Comparison of ENCODE assay signal across 9 cellular contexts in genomic region chr12:130879781-130880389, GRCh38. TPM values are rescaled to one million over a fixed set of nuclear protein-coding genes. Genes with fewer than 3 reads are reported as not detected.
DNase-seq lines count a peak whose midpoint lies in the region; ATAC-seq and TF ChIP-seq lines count a peak whose summit lies in the region.
"Had no signal": no experiment of that assay in that cellular context is flagged by ENCODE, and none has a peak within 500 bp of the region (broad histone marks: within the 10 kb centered on the region; RNA-seq: fewer than 3 reads in every experiment).

No MANE protein-coding gene starts in this region.

- peaks cover 22 to 28% of the 10 kb centered on the region in 2 donors for H3K36me3 ChIP-seq in thyroid gland

- H3K4me1 ChIP-seq in thyroid gland: no peaks in the 10 kb centered on the region

- H3K9me3 Mint-ChIP-seq in effector memory CD8-positive, alpha-beta T cell: no peaks in the 10 kb centered on the region
- no peaks in the 10 kb centered on the region for H3K9me3 Mint-ChIP-seq in stimulated activated naive B cell treated with anti-CD40 and anti-IgM and Interleukin-4, amounts not matched to agents 10 μg/mL and 1 μg/mL and 100 μg/mL, for 72 hours

- ATAC-seq in HG03280 (IDR thresholded peaks at IDR 0.05; ENCODE audit: unreplicated experiment): peak; percentile 4
- peak; percentile 59 for ATAC-seq in effector memory CD8-positive, alpha-beta T cell (replicated peaks)
- peak; percentile 15 to 24 for ATAC-seq in stimulated activated naive B cell treated with anti-CD40 and anti-IgM and Interleukin-4, amounts not matched to agents 10 μg/mL and 1 μg/mL and 100 μg/mL, for 72 hours (replicated peaks)
- no peak for ATAC-seq in GM18519 (IDR thresholded peaks at IDR 0.05; ENCODE audit: low FRiP score, unreplicated experiment)
- no peak for ATAC-seq in GM19467 (IDR thresholded peaks at IDR 0.05; ENCODE audit: unreplicated experiment)

- no peak for TF ChIP-seq POLR2A in thyroid gland (IDR thresholded peaks at IDR 0.05)

- intact Hi-C loops in thyroid gland (cut with DNase I): no loop called here

- no peak overlapping the region for H3K4me3 ChIP-seq in thyroid gland (replicated peaks in 1 of 3)
- H3K4me3 ChIP-seq: right lobe of liver had no signal

- peak overlapping the region; percentile 71 to 79 for H3K4me3 Mint-ChIP-seq in effector memory CD8-positive, alpha-beta T cell
- H3K4me3 Mint-ChIP-seq in stimulated activated naive B cell treated with anti-CD40 and anti-IgM and Interleukin-4, amounts not matched to agents 10 μg/mL and 1 μg/mL and 100 μg/mL, for 72 hours: peak overlapping the region; percentile 32 to 72

- H3K27me3 ChIP-seq in thyroid gland: no peaks in the 10 kb centered on the region
- H3K27me3 ChIP-seq: right lobe of liver had no signal

- peaks cover 29% of the 10 kb centered on the region for H3K36me3 Mint-ChIP-seq in effector memory CD8-positive, alpha-beta T cell (ENCODE audit: insufficient read depth)
- peaks cover 41 to 55% of the 10 kb centered on the region in 2 donors for H3K36me3 Mint-ChIP-seq in stimulated activated naive B cell treated with anti-CD40 and anti-IgM and Interleukin-4, amounts not matched to agents 10 μg/mL and 1 μg/mL and 100 μg/mL, for 72 hours

- H3K27ac Mint-ChIP-seq in effector memory CD8-positive, alpha-beta T cell: peak overlapping the region; percentile 52 to 74
- peak overlapping the region; percentile 81 for H3K27ac Mint-ChIP-seq in stimulated activated naive B cell treated with anti-CD40 and anti-IgM and Interleukin-4, amounts not matched to agents 10 μg/mL and 1 μg/mL and 100 μg/mL, for 72 hours

- peaks cover 22 to 35% of the 10 kb centered on the region in 2 donors for H3K4me1 Mint-ChIP-seq in effector memory CD8-positive, alpha-beta T cell (ENCODE audit: low read depth in 2 of 2)
- peaks cover 31 to 57% of the 10 kb centered on the region in 2 donors for H3K4me1 Mint-ChIP-seq in stimulated activated naive B cell treated with anti-CD40 and anti-IgM and Interleukin-4, amounts not matched to agents 10 μg/mL and 1 μg/mL and 100 μg/mL, for 72 hours

- no peak overlapping the region for H3K27ac ChIP-seq in thyroid gland
- H3K27ac ChIP-seq: right lobe of liver had no signal

- DNase-seq in activated CD8-positive, alpha-beta memory T cell treated with anti-CD3 and anti-CD28 coated beads, Interleukin-2, amount 50 U/mL, for 48 hours: peak; percentile 61
- no peak for DNase-seq in activated CD8-positive, alpha-beta memory T cell treated with anti-CD3 and anti-CD28 coated beads, Interleukin-2, amount 50 U/mL, for 4 hours
- no peak for DNase-seq in effector memory CD8-positive, alpha-beta T cell
- no peak for DNase-seq in stimulated activated naive B cell treated with anti-CD40 and anti-IgM and Interleukin-4, amounts not matched to agents 10 μg/mL and 1 μg/mL and 100 μg/mL, for 72 hours
- no peak for DNase-seq in thyroid gland
- DNase-seq: right lobe of liver had no signal

- 41 to 74% methylated on average over 9 to 13 of the region's 17 CpGs for WGBS in thyroid gland, 2 donors

- H3K27me3 Mint-ChIP-seq in effector memory CD8-positive, alpha-beta T cell: no peaks in the 10 kb centered on the region
- H3K27me3 Mint-ChIP-seq in stimulated activated naive B cell treated with anti-CD40 and anti-IgM and Interleukin-4, amounts not matched to agents 10 μg/mL and 1 μg/mL and 100 μg/mL, for 72 hours: no peaks in the 10 kb centered on the region

- TF ChIP-seq CTCF in thyroid gland (IDR thresholded peaks at IDR 0.05): no peak

- no peaks in the 10 kb centered on the region for H3K9me3 ChIP-seq in thyroid gland
- H3K9me3 ChIP-seq: right lobe of liver had no signal

RNA-seq across cellular contexts. Expression of gene RAN, which starts 8.0 kb away (rescaled TPM):
- total RNA-seq in thyroid gland: 100 to 1,000 TPM; 123 to 169 (median 142) TPM

RNA-seq across cellular contexts. Expression of gene STX2, which starts 40.8 kb away (rescaled TPM):
- 10 to 100 TPM; 18.0 to 43.0 (median 26.1) TPM for total RNA-seq in thyroid gland

Comparison
In these comparisons a context has a peak if more than half of its experiments do, and no peak if none do; other contexts are left out.
1. ATAC-seq: peak in HG03280 (single experiment), effector memory CD8-positive, alpha-beta T cell (single experiment) and stimulated activated naive B cell treated with anti-CD40 and anti-IgM and Interleukin-4, amounts not matched to agents 10 μg/mL and 1 μg/mL and 100 μg/mL, for 72 hours (2 of 2); none in GM18519 (single experiment) and GM19467 (single experiment).